In the genomic region with DNA sequence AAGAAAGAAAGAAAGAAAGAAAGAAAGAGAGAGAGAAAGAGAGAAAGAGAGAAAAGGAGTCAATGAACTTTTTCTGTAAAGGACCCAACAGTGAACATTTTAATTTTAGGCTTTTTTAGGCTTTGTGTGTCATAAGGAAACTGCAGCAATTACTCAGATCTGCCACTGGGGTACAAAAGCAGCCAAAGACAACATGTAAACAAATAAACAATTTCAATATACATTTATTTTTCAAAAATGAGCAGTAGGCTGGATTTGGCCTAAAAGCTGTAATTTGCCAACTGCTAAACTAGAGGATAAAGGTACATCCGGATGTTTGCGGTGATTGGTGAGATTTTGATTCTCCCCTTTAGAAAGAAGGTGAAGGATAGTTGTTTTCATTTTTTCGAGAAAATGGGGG, we compare ENCODE assay signal across 1 cellular context.
TF ChIP-seq lines count a peak whose summit lies in the region.

No MANE protein-coding gene starts in this region.

TF ChIP-seq in GM23338, 12 proteins besides CTCF, POLR2A, EP300 and RAD21 (continued from another document):
- TF ChIP-seq REST (IDR thresholded peaks at IDR 0.05; ENCODE audit: unreplicated experiment) (no peak), ZNF114 (CRISPR knock-in tag; IDR thresholded peaks at IDR 0.05) (no peak), CREB1 (CRISPR knock-in tag; IDR thresholded peaks at IDR 0.05; ENCODE audit: low read depth) (no peak), ZNF331 (CRISPR knock-in tag; IDR thresholded peaks at IDR 0.05; ENCODE audit: low read depth) (no peak), POLR2AphosphoS5 (IDR thresholded peaks at IDR 0.05; ENCODE audit: low read depth) (no peak), EZH2phosphoT487 (IDR thresholded peaks at IDR 0.05; ENCODE audit: unreplicated experiment) (no peak), ETS1 (IDR thresholded peaks at IDR 0.05) (no peak), ZNF462 (CRISPR knock-in tag; IDR thresholded peaks at IDR 0.05) (no peak)
TF ChIP-seq in GM23338: peak in this region for 0.
